9 cellular contexts compared by ENCODE assay signal in the genomic region with DNA sequence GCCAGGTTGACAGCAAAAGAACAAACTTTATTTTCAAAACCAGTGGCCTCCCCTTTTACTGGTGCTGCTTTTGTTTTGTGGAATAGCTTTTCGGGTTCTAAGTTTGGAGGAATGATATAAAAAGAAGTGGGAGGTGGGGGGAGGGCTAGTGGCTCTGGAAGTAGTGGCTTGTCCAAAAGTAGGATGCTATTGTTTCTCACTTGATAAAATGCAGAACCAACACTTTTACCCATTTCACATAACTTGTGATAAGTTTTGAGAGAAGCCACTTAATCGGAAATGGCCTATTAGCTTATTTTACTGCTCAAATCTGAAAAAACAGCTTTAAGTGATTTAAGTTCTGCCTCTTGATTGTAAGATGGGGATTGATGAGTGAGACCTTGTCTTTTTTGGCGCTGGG. TPM values are rescaled to one million over a fixed set of nuclear protein-coding genes. Genes with fewer than 3 reads are reported as not detected.
A peak's percentile ranks its signal among the peaks of the same experiment; 100 is the strongest.
DNase-seq lines count a peak whose midpoint lies in the region; ATAC-seq and TF ChIP-seq lines count a peak whose summit lies in the region.
"Had no signal": no experiment of that assay in that cellular context is flagged by ENCODE, and none has a peak within 500 bp of the region (broad histone marks: within the 10 kb centered on the region; RNA-seq: fewer than 3 reads in every experiment).

No MANE protein-coding gene starts in this region.

- peaks cover 53% of the 10 kb centered on the region for H3K79me2 ChIP-seq in SK-N-SH (ENCODE audit: insufficient read depth)

- H3K36me3 ChIP-seq in SK-N-SH (replicated peaks in 1 of 2; ENCODE audit: control insufficient read depth in 1 of 2, insufficient read depth in 2 of 2, low read length in 1 of 2) (peaks cover 0 to 4% of the 10 kb centered on the region in 2 experiments), iPS-18a (ENCODE audit: control insufficient read depth, low read depth, low read length) (no peaks in the 10 kb centered on the region), stomach (no peaks in the 10 kb centered on the region)

- peaks cover 0 to 14% of the 10 kb centered on the region in 2 experiments; a peak in 2 of 4 replicates for H3K4me1 ChIP-seq in SK-N-SH (ENCODE audit: control insufficient read depth in 1 of 2, insufficient read depth in 2 of 2, low read depth in 1 of 2, low read length in 1 of 2)
- peaks cover 12% of the 10 kb centered on the region for H3K4me1 ChIP-seq in iPS-18a (ENCODE audit: control insufficient read depth, low read depth, low read length)
- H3K4me1 ChIP-seq in stomach: peaks cover 11 to 49% (median 23%) of the 10 kb centered on the region in 4 donors

- no peaks in the 10 kb centered on the region for H3K27me3 Mint-ChIP-seq in activated CD4-positive, alpha-beta memory T cell treated with anti-CD3 and anti-CD28 coated beads, Interleukin-2, amount 10 ng/mL, durations not matched to agents 7 days and 5 days

- H3K9ac ChIP-seq in SK-N-SH: peak overlapping the region; percentile 82
- H3K9ac ChIP-seq in iPS-18a (ENCODE audit: low read length): peak overlapping the region; percentile 85

- H3K36me3 Mint-ChIP-seq in activated CD4-positive, alpha-beta memory T cell treated with anti-CD3 and anti-CD28 coated beads, Interleukin-2, amount 10 ng/mL, durations not matched to agents 7 days and 5 days (ENCODE audit: low read depth): peaks cover 19% of the 10 kb centered on the region

- H3K27ac Mint-ChIP-seq in activated CD4-positive, alpha-beta memory T cell treated with anti-CD3 and anti-CD28 coated beads, Interleukin-2, amount 10 ng/mL, durations not matched to agents 7 days and 5 days: peak overlapping the region; percentile 91

- no peak for DNase-seq in SK-N-SH
- DNase-seq in activated CD4-positive, alpha-beta memory T cell treated with anti-CD3 and anti-CD28 coated beads, Interleukin-2, amount 10 ng/mL, durations not matched to agents 7 days and 5 days: no peak
- no peak for DNase-seq in stomach
- no peak for DNase-seq in NCI-H2196 (lab: John Stamatoyannopoulos, UW; ENCODE audit: unreplicated experiment)
- no peak for DNase-seq in activated gamma-delta T cell treated with Interleukin-2 at 50 U/mL for 16 hours
- no peak for DNase-seq in stimulated activated CD4-positive, alpha-beta T cell treated with anti-CD3 and anti-CD28 coated beads, Interleukin-12 subunit alpha, Interleukin-12 subunit beta, amount 100 ng/mL, for 4 hours
- DNase-seq: activated CD4-positive, alpha-beta T cell treated with anti-CD3 and anti-CD28 coated beads, Interleukin-2, amount 50 U/mL, for 48 hours had no signal

- no peak for TF ChIP-seq POLR2A in stomach (IDR thresholded peaks at IDR 0.05)

- no peaks in the 10 kb centered on the region for H4K20me1 ChIP-seq in SK-N-SH (ENCODE audit: insufficient read depth)

- H3K9me3 ChIP-seq in SK-N-SH (no peaks in the 10 kb centered on the region), iPS-18a (ENCODE audit: control insufficient read depth, low read depth, low read length) (no peaks in the 10 kb centered on the region), stomach (no peaks in the 10 kb centered on the region)

- peak overlapping the region; percentile 99 for H3K4me3 Mint-ChIP-seq in activated CD4-positive, alpha-beta memory T cell treated with anti-CD3 and anti-CD28 coated beads, Interleukin-2, amount 10 ng/mL, durations not matched to agents 7 days and 5 days

- H3K4me2 ChIP-seq in SK-N-SH: peak overlapping the region; percentile 81

- intact Hi-C loops in stomach (cut with DNase I; ENCODE audit: low total_unique reads): no loop called here

- H3K9me2 ChIP-seq in SK-N-SH: no peaks in the 10 kb centered on the region

- no peaks in the 10 kb centered on the region for H3K9me3 Mint-ChIP-seq in activated CD4-positive, alpha-beta memory T cell treated with anti-CD3 and anti-CD28 coated beads, Interleukin-2, amount 10 ng/mL, durations not matched to agents 7 days and 5 days

- peaks cover 35% of the 10 kb centered on the region for H3K4me1 Mint-ChIP-seq in activated CD4-positive, alpha-beta memory T cell treated with anti-CD3 and anti-CD28 coated beads, Interleukin-2, amount 10 ng/mL, durations not matched to agents 7 days and 5 days

- WGBS in SK-N-SH (ENCODE audit: low lambda C conversion rate): 34% methylated on average over 3 of the region's 3 CpGs
- WGBS in stomach, 5 donors: 15 to 26% (median 16%) methylated on average over 3 of the region's 3 CpGs

- no peaks in the 10 kb centered on the region for H3K27me3 ChIP-seq in SK-N-SH (ENCODE audit: insufficient read depth)
- H3K27me3 ChIP-seq in iPS-18a (ENCODE audit: control insufficient read depth, insufficient read depth, low read length): no peaks in the 10 kb centered on the region
- no peaks in the 10 kb centered on the region for H3K27me3 ChIP-seq in stomach

- peaks cover 5% of the 10 kb centered on the region for H3F3A ChIP-seq in SK-N-SH (replicated peaks; ENCODE audit: insufficient read depth)

- H3K4me3 ChIP-seq in SK-N-SH (ENCODE audit: low read depth in 2 of 2, low read length in 1 of 2): peak overlapping the region; percentile 83 to 89
- peak overlapping the region; percentile 96 for H3K4me3 ChIP-seq in iPS-18a (ENCODE audit: low read length)
- peak overlapping the region; percentile 74 to 89 (median 82) for H3K4me3 ChIP-seq in stomach

- POLR2A ChIA-PET in SK-N-SH (lab: Yijun Ruan, JAX): no interaction called here
- POLR2A ChIA-PET in activated CD4-positive, alpha-beta memory T cell treated with anti-CD3 and anti-CD28 coated beads, Interleukin-2, amount 10 ng/mL, durations not matched to agents 7 days and 5 days (lab: Charles Lee): interaction anchor here (0.8 to 2.7 kb wide), 11 partner anchors 9 to 412 kb away, joined by 3 to 16 read pairs (median 5); a partner anchor contains a TSS

- TF ChIP-seq CTCF in SK-N-SH (IDR thresholded peaks at IDR 0.05) (no peak), stomach (IDR thresholded peaks at IDR 0.05) (no peak)

- H3K27ac ChIP-seq in SK-N-SH (ENCODE audit: low read depth in 2 of 2, low read length in 1 of 2): peak overlapping the region; percentile 74 to 84
- peak overlapping the region; percentile 30 for H3K27ac ChIP-seq in iPS-18a (ENCODE audit: low read length)
- H3K27ac ChIP-seq in stomach: peak overlapping the region in 4 of 5 donors; percentile 81 to 94 (median 92)

- no peak for TF ChIP-seq EP300 in SK-N-SH (IDR thresholded peaks at IDR 0.05; ENCODE audit: borderline replicate concordance in 1 of 2, low read depth in 1 of 2, low read length in 1 of 2)
- no peak for TF ChIP-seq EP300 in stomach (IDR thresholded peaks at IDR 0.05)

- ATAC-seq in SK-N-SH treated with all-trans-retinoic acid at 6 μM for 48 hours: no peak; the same call in 2 of the 3 replicates

- peak overlapping the region; percentile 56 for H2AFZ ChIP-seq in SK-N-SH (ENCODE audit: low read depth)

- CTCF ChIA-PET in SK-N-SH (lab: Yijun Ruan, JAX): interaction anchor here (0.7 to 1.4 kb wide), 4 partner anchors 13 to 475 kb away, joined by 3 to 4 read pairs (median 3); no protein-coding TSS in a partner anchor
- CTCF ChIA-PET in activated CD4-positive, alpha-beta memory T cell treated with anti-CD3 and anti-CD28 coated beads, Interleukin-2, amount 10 ng/mL, durations not matched to agents 7 days and 5 days (lab: Charles Lee): interaction anchor here (1.1 kb wide), 2 partner anchors 88 to 233 kb away, joined by 3 read pairs; no protein-coding TSS in a partner anchor

- no peak for TF ChIP-seq RAD21 in SK-N-SH (IDR thresholded peaks at IDR 0.05; ENCODE audit: low read length)

TF ChIP-seq in SK-N-SH, 30 proteins besides CTCF, POLR2A, EP300 and RAD21:
- TF ChIP-seq SMC3 (IDR thresholded peaks at IDR 0.05; ENCODE audit: low read depth, low read length): no peak
- TF ChIP-seq RCOR1 (IDR thresholded peaks at IDR 0.05; ENCODE audit: low read length): no peak
- no peak for TF ChIP-seq SIN3A (IDR thresholded peaks at IDR 0.05; ENCODE audit: borderline replicate concordance, low read depth, low read length)
- no peak for TF ChIP-seq ELF1 (IDR thresholded peaks at IDR 0.05)
- TF ChIP-seq GABPA (IDR thresholded peaks at IDR 0.05; ENCODE audit: low read depth): no peak

TF ChIP-seq in SK-N-SH treated with all-trans-retinoic acid at 6 μM for 48 hours, 23 proteins besides CTCF, POLR2A, EP300 and RAD21 (continues in another document):
- TF ChIP-seq, protein P1, sequence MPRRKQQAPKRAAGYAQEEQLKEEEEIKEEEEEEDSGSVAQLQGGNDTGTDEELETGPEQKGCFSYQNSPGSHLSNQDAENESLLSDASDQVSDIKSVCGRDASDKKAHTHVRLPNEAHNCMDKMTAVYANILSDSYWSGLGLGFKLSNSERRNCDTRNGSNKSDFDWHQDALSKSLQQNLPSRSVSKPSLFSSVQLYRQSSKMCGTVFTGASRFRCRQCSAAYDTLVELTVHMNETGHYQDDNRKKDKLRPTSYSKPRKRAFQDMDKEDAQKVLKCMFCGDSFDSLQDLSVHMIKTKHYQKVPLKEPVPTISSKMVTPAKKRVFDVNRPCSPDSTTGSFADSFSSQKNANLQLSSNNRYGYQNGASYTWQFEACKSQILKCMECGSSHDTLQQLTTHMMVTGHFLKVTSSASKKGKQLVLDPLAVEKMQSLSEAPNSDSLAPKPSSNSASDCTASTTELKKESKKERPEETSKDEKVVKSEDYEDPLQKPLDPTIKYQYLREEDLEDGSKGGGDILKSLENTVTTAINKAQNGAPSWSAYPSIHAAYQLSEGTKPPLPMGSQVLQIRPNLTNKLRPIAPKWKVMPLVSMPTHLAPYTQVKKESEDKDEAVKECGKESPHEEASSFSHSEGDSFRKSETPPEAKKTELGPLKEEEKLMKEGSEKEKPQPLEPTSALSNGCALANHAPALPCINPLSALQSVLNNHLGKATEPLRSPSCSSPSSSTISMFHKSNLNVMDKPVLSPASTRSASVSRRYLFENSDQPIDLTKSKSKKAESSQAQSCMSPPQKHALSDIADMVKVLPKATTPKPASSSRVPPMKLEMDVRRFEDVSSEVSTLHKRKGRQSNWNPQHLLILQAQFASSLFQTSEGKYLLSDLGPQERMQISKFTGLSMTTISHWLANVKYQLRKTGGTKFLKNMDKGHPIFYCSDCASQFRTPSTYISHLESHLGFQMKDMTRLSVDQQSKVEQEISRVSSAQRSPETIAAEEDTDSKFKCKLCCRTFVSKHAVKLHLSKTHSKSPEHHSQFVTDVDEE (CRISPR knock-in tag; IDR thresholded peaks at IDR 0.05): no peak
- TF ChIP-seq BACH2 (CRISPR knock-in tag; IDR thresholded peaks at IDR 0.05; ENCODE audit: borderline replicate concordance): no peak

RNA-seq across cellular contexts. Expression of a gene that starts 1.0 kb away (rescaled TPM):
- polyA plus RNA-seq in SK-N-SH (2012; rRNA removed) (4.7 and 5.7 TPM in 2 replicates), stomach (10 to 100 TPM in 2 of 3 donors, 1 to 10 TPM in 1; 8.5 to 16.3 (median 12.1) TPM)
- 6.7 and 9.2 TPM in 2 replicates for polyA plus RNA-seq in SK-N-SH (2012; cell fraction: cytosol; rRNA removed)
- polyA plus RNA-seq in SK-N-SH (2012; cell fraction: nucleus; rRNA removed): 4.0 and 9.3 TPM in 2 replicates
- 10 to 100 TPM; 19.1 to 25.8 TPM for total RNA-seq in activated CD4-positive, alpha-beta memory T cell treated with anti-CD3 and anti-CD28 coated beads, Interleukin-2, amount 10 ng/mL, durations not matched to agents 7 days and 5 days
- 100 to 1,000 TPM in 1 of 5 donors, 10 to 100 TPM in 4; 21.7 to 118 (median 47.8) TPM for total RNA-seq in stomach

Comparison
In these comparisons a context has a peak if more than half of its experiments do, and no peak if none do; other contexts are left out.
1. H3K27ac ChIP-seq: peak in every context shown above with its lines; median percentile 92 in stomach; 79 in SK-N-SH; 30 in iPS-18a.